Comparison of ENCODE assay signal across 18 cellular contexts in genomic region chr1:178241057-178241456, GRCh38.
A peak's percentile ranks its signal among the peaks of the same experiment; 100 is the strongest.
DNase-seq lines count a peak whose midpoint lies in the region; ATAC-seq, FAIRE-seq and TF ChIP-seq lines count a peak whose summit lies in the region.
"Had no signal": no experiment of that assay in that cellular context is flagged by ENCODE, and none has a peak within 500 bp of the region (broad histone marks: within the 10 kb centered on the region; RNA-seq: fewer than 3 reads in every experiment).

No MANE protein-coding gene starts in this region.

- peaks cover 5% of the 10 kb centered on the region for H3K9me3 Mint-ChIP-seq in astrocyte (ENCODE audit: unreplicated experiment)
- no peaks in the 10 kb centered on the region for H3K9me3 Mint-ChIP-seq in CD8-positive, alpha-beta T cell
- H3K9me3 Mint-ChIP-seq: dendritic cell treated with granulocyte-macrophage colony-stimulating factor and Interleukin-4, amounts not matched to agents 40 ng/mL and 50 ng/mL, for 4 days had no signal

- ATAC-seq in foreskin keratinocyte, result peak; percentile 31
- no peak for ATAC-seq in CD8-positive, alpha-beta T cell
- no peak for ATAC-seq in GM21367 (IDR thresholded peaks at IDR 0.05; ENCODE audit: unreplicated experiment)
- ATAC-seq: HepG2; natural killer cell treated with Interleukin-12 subunit alpha and Interleukin-12 subunit beta and Interleukin-15 and Interleukin-18, amount 100 ng/mL, for 72 hours had no signal

- POLR2A ChIA-PET in CD8-positive, alpha-beta T cell (lab: Charles Lee), result no interaction called here

- CTCF ChIA-PET in CD8-positive, alpha-beta T cell (lab: Charles Lee), result no interaction called here

- no peak overlapping the region for H2AFZ ChIP-seq in astrocyte (ENCODE audit: low read depth, low read length)

- TF ChIP-seq CTCF in astrocyte (IDR thresholded peaks at IDR 0.05; ENCODE audit: insufficient read depth, low read depth, low read length) (no peak), foreskin keratinocyte (conservative IDR thresholded peaks at IDR 0.05) (no peak)
- no peak for TF ChIP-seq CTCF in CD8-positive, alpha-beta T cell (IDR thresholded peaks at IDR 0.05)

- H3K9ac ChIP-seq in astrocyte (ENCODE audit: low read length), result peak overlapping the region; percentile 51

- H3K27ac Mint-ChIP-seq in astrocyte (ENCODE audit: unreplicated experiment), result peak overlapping the region; percentile 95
- no peak overlapping the region for H3K27ac Mint-ChIP-seq in CD8-positive, alpha-beta T cell
- H3K27ac Mint-ChIP-seq: dendritic cell treated with granulocyte-macrophage colony-stimulating factor and Interleukin-4, amounts not matched to agents 40 ng/mL and 50 ng/mL, for 4 days; natural killer cell treated with Interleukin-12 subunit alpha and Interleukin-12 subunit beta and Interleukin-15 and Interleukin-18, amount 100 ng/mL, for 72 hours had no signal

- H3K36me3 Mint-ChIP-seq in astrocyte (ENCODE audit: low read depth, unreplicated experiment), result peaks cover 5% of the 10 kb centered on the region
- H3K36me3 Mint-ChIP-seq in CD8-positive, alpha-beta T cell, result no peaks in the 10 kb centered on the region
- H3K36me3 Mint-ChIP-seq: natural killer cell treated with Interleukin-12 subunit alpha and Interleukin-12 subunit beta and Interleukin-15 and Interleukin-18, amount 100 ng/mL, for 72 hours had no signal

- peak overlapping the region; percentile 4 for H3K4me3 Mint-ChIP-seq in astrocyte (ENCODE audit: unreplicated experiment)
- H3K4me3 Mint-ChIP-seq in CD8-positive, alpha-beta T cell, result no peak overlapping the region
- H3K4me3 Mint-ChIP-seq: dendritic cell treated with granulocyte-macrophage colony-stimulating factor and Interleukin-4, amounts not matched to agents 40 ng/mL and 50 ng/mL, for 4 days; natural killer cell treated with Interleukin-12 subunit alpha and Interleukin-12 subunit beta and Interleukin-15 and Interleukin-18, amount 100 ng/mL, for 72 hours had no signal

- peak overlapping the region; percentile 65 for H3K4me2 ChIP-seq in astrocyte (ENCODE audit: low read length)

- H3K4me1 Mint-ChIP-seq in astrocyte (ENCODE audit: low read depth, unreplicated experiment), result peaks cover 49% of the 10 kb centered on the region
- no peaks in the 10 kb centered on the region for H3K4me1 Mint-ChIP-seq in CD8-positive, alpha-beta T cell (ENCODE audit: low read depth)

- no peaks in the 10 kb centered on the region for H3K27me3 Mint-ChIP-seq in astrocyte (ENCODE audit: low read depth, unreplicated experiment)
- no peaks in the 10 kb centered on the region for H3K27me3 Mint-ChIP-seq in CD8-positive, alpha-beta T cell (ENCODE audit: low read depth)
- H3K27me3 Mint-ChIP-seq: dendritic cell treated with granulocyte-macrophage colony-stimulating factor and Interleukin-4, amounts not matched to agents 40 ng/mL and 50 ng/mL, for 4 days; natural killer cell treated with Interleukin-12 subunit alpha and Interleukin-12 subunit beta and Interleukin-15 and Interleukin-18, amount 100 ng/mL, for 72 hours had no signal

- H3K27ac ChIP-seq in astrocyte (ENCODE audit: low read depth, low read length) (peak overlapping the region; percentile 97), foreskin keratinocyte (peak overlapping the region; percentile 77)
- H3K27ac ChIP-seq in CD8-positive, alpha-beta T cell (ENCODE audit: low read depth, low read length), result no peak overlapping the region
- H3K27ac ChIP-seq: adrenal gland, right atrium auricular region, thoracic aorta had no signal

- H3K4me3 ChIP-seq in astrocyte (ENCODE audit: insufficient read depth, low read depth, low read length), result peak overlapping the region; percentile 3
- no peak overlapping the region for H3K4me3 ChIP-seq in CD8-positive, alpha-beta T cell (ENCODE audit: low read depth, low read length)
- H3K4me3 ChIP-seq: adrenal gland, lung, right atrium auricular region, thoracic aorta had no signal

- peaks cover 62% of the 10 kb centered on the region for H3K79me2 ChIP-seq in astrocyte (ENCODE audit: insufficient read depth, low read length)

- H3K36me3 ChIP-seq in astrocyte (ENCODE audit: insufficient read depth, low read length), result no peaks in the 10 kb centered on the region
- no peaks in the 10 kb centered on the region for H3K36me3 ChIP-seq in CD8-positive, alpha-beta T cell (ENCODE audit: insufficient read depth, low read length)
- H3K36me3 ChIP-seq: adrenal gland, right atrium auricular region, thoracic aorta had no signal

- no peaks in the 10 kb centered on the region for H3K27me3 ChIP-seq in astrocyte (ENCODE audit: insufficient read depth, low read length)
- no peaks in the 10 kb centered on the region for H3K27me3 ChIP-seq in foreskin keratinocyte
- no peaks in the 10 kb centered on the region for H3K27me3 ChIP-seq in CD8-positive, alpha-beta T cell (ENCODE audit: insufficient read depth, low read length)
- H3K27me3 ChIP-seq: adrenal gland, right atrium auricular region had no signal

- H3K4me1 ChIP-seq in astrocyte (ENCODE audit: insufficient read depth, low read length), result peaks cover 33% of the 10 kb centered on the region
- H3K4me1 ChIP-seq in foreskin keratinocyte, result peaks cover 47% of the 10 kb centered on the region
- H3K4me1 ChIP-seq in CD8-positive, alpha-beta T cell (ENCODE audit: insufficient read depth, low read length), result no peaks in the 10 kb centered on the region

- intact Hi-C loops in CD8-positive, alpha-beta T cell (cut with DNase I, micrococcal nuclease), result no loop called here

- FAIRE-seq in astrocyte (lab: Jason Lieb, UNC), result peak; percentile 67
- FAIRE-seq: HepG2 had no signal

- H3K9me3 ChIP-seq in astrocyte (ENCODE audit: insufficient read depth, low read depth, low read length), result no peaks in the 10 kb centered on the region
- H3K9me3 ChIP-seq in CD8-positive, alpha-beta T cell (ENCODE audit: low read length), result no peaks in the 10 kb centered on the region
- H3K9me3 ChIP-seq: adrenal gland, right atrium auricular region, thoracic aorta had no signal

- in situ Hi-C loops in ACHN (cut with HindIII; ENCODE audit: low pct_ligation_motif_present, low pct_unique_long_range_greater_than_20kb, low sequenced_read_pairs), result no loop called here

- peak; percentile 42 for DNase-seq in ACHN
- DNase-seq in HS-5 (ENCODE audit: low read depth), result peak; percentile 45
- DNase-seq in astrocyte (ENCODE audit: low read depth), result peak; percentile 66
- DNase-seq in foreskin keratinocyte, result peak in 1 of 2 donors; percentile 60
- no peak for DNase-seq in amygdala (lab: John Stamatoyannopoulos, UW)
- no peak for DNase-seq in NCI-H2107 treated with DMSO at 0.1 percent for 48 hours (lab: John Stamatoyannopoulos, UW; ENCODE audit: unreplicated experiment)
- no peak for DNase-seq in CD8-positive, alpha-beta T cell
- DNase-seq: activated CD4-positive, alpha-beta T cell treated with anti-CD3 and anti-CD28 coated beads, Interleukin-2, amount 50 U/mL, for 48 hours; adrenal gland; stimulated activated CD4-positive, alpha-beta T cell treated with anti-CD3 and anti-CD28 coated beads, Interleukin-2, amount 100 ng/mL, for 24 hours; stimulated activated CD8-positive, alpha-beta memory T cell treated with anti-CD3 and anti-CD28 coated beads, Interleukin-4, amount 100 ng/mL, for 48 hours had no signal

- no peaks in the 10 kb centered on the region for H4K20me1 ChIP-seq in astrocyte (ENCODE audit: insufficient read depth, low read length)

Comparison
In these comparisons a context has a peak if more than half of its experiments do, and no peak if none do; other contexts are left out.
1. DNase-seq: peak in ACHN (single experiment), HS-5 (single experiment) and astrocyte (single experiment); none in amygdala (0 of 56), NCI-H2107 treated with DMSO at 0.1 percent for 48 hours (single experiment) and CD8-positive, alpha-beta T cell (0 of 7).